ENCODE assay signal across 1 cellular context in the genomic region with DNA sequence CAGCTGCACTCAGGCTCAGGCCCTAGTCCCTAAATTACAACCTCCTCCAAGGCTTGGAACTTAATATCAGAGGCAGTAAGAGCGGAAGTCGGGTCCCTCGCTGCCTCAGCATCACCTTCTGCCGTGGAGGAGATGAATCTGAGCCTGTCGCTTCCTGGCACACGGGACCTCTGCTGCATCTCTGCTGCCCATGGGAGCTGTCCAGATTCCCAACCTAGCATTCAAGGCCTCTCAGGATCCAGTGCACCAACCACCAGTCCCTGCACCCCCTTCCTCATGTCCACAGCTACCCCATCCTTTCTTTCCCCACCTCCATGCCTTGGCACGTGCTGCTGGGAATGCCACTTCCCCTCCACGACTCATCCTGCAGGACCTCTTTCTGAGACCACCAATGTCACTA.
TF ChIP-seq lines count a peak whose summit lies in the region.

No MANE protein-coding gene starts in this region.

TF ChIP-seq in IMR-90, 13 proteins besides CTCF, POLR2A, EP300 and RAD21:
- TF ChIP-seq MXI1 (IDR thresholded peaks at IDR 0.05; ENCODE audit: borderline replicate concordance, low read depth, low read length) (no peak), MAFK (IDR thresholded peaks at IDR 0.05; ENCODE audit: low read depth, low read length) (no peak), RCOR1 (IDR thresholded peaks at IDR 0.05; ENCODE audit: insufficient replicate concordance, low read length) (no peak), SMC3 (IDR thresholded peaks at IDR 0.05; ENCODE audit: low read depth, low read length) (no peak), CEBPB (IDR thresholded peaks at IDR 0.05; ENCODE audit: low read depth, low read length) (no peak), MAZ (IDR thresholded peaks at IDR 0.05; ENCODE audit: borderline replicate concordance, low read depth, low read length) (no peak), NFE2L2 (IDR thresholded peaks at IDR 0.05; ENCODE audit: low read depth, low read length) (no peak), RFX5 (IDR thresholded peaks at IDR 0.05; ENCODE audit: low read depth, low read length) (no peak), BHLHE40 (IDR thresholded peaks at IDR 0.05; ENCODE audit: low read depth, low read length) (no peak)
- TF ChIP-seq, protein P1, sequence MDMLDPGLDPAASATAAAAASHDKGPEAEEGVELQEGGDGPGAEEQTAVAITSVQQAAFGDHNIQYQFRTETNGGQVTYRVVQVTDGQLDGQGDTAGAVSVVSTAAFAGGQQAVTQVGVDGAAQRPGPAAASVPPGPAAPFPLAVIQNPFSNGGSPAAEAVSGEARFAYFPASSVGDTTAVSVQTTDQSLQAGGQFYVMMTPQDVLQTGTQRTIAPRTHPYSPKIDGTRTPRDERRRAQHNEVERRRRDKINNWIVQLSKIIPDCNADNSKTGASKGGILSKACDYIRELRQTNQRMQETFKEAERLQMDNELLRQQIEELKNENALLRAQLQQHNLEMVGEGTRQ (IDR thresholded peaks at IDR 0.05; ENCODE audit: low read depth, low read length) = no peak
- TF ChIP-seq, protein P2, sequence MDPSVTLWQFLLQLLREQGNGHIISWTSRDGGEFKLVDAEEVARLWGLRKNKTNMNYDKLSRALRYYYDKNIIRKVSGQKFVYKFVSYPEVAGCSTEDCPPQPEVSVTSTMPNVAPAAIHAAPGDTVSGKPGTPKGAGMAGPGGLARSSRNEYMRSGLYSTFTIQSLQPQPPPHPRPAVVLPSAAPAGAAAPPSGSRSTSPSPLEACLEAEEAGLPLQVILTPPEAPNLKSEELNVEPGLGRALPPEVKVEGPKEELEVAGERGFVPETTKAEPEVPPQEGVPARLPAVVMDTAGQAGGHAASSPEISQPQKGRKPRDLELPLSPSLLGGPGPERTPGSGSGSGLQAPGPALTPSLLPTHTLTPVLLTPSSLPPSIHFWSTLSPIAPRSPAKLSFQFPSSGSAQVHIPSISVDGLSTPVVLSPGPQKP (IDR thresholded peaks at IDR 0.05; ENCODE audit: borderline replicate concordance, low read depth, low read length) = no peak
TF ChIP-seq in IMR-90: peak in this region for 0.
